ENCODE assay signal across 12 cellular contexts in genomic region chr4:173436149-173436579, GRCh38. TPM values are rescaled to one million over a fixed set of nuclear protein-coding genes. Genes with fewer than 3 reads are reported as not detected.
DNase-seq lines count a peak whose midpoint lies in the region; ATAC-seq, FAIRE-seq and TF ChIP-seq lines count a peak whose summit lies in the region.
"Had no signal": no experiment of that assay in that cellular context is flagged by ENCODE, and none has a peak within 500 bp of the region (broad histone marks: within the 10 kb centered on the region; RNA-seq: fewer than 3 reads in every experiment).

No MANE protein-coding gene starts in this region.

- no peaks in the 10 kb centered on the region for H3K27me3 ChIP-seq in GM23338 (ENCODE audit: insufficient read depth)
- H3K27me3 ChIP-seq in small intestine (ENCODE audit: control insufficient read depth in 2 of 2, insufficient read depth in 2 of 2, low read length in 2 of 2), result no peaks in the 10 kb centered on the region

- no peaks in the 10 kb centered on the region for H3K9me3 ChIP-seq in small intestine (ENCODE audit: control insufficient read depth, low read depth)

- TF ChIP-seq CTCF in GM23338 (conservative IDR thresholded peaks at IDR 0.05; ENCODE audit: low read depth in 2 of 2) (no peak), fibroblast of pulmonary artery (IDR thresholded peaks at IDR 0.05; ENCODE audit: low read length, missing control alignments) (no peak)

- no peaks in the 10 kb centered on the region for H3K9me3 Mint-ChIP-seq in GM23338

- DNase-seq in GM23338 (ENCODE audit: low spot score), result peak; percentile 33
- peak; percentile 58 for DNase-seq in NCI-H748 (lab: John Stamatoyannopoulos, UW; ENCODE audit: unreplicated experiment)
- peak; percentile 78 for DNase-seq in fibroblast of pulmonary artery (ENCODE audit: low read depth)
- DNase-seq in renal cortical epithelial cell (ENCODE audit: low read depth), result peak; percentile 36
- DNase-seq in head of caudate nucleus, result no peak
- DNase-seq in NCI-H524 (lab: John Stamatoyannopoulos, UW), result no peak
- no peak for DNase-seq in small intestine
- DNase-seq: activated T-cell treated with anti-CD3 and anti-CD28 coated beads for 4 hours; caudate nucleus; stimulated activated naive CD4-positive, alpha-beta T cell; T1000 had no signal

- H3F3A ChIP-seq in GM23338 (replicated peaks; ENCODE audit: low read depth), result no peaks in the 10 kb centered on the region

- no peaks in the 10 kb centered on the region for H3K9me2 ChIP-seq in GM23338 (ENCODE audit: insufficient read depth)

- FAIRE-seq in small intestine (lab: Jason Lieb, UNC), result no peak
- FAIRE-seq: H54 had no signal

- no peak overlapping the region for H2AFZ ChIP-seq in GM23338

- no peak overlapping the region for H3K4me3 ChIP-seq in GM23338
- H3K4me3 ChIP-seq in fibroblast of pulmonary artery (replicated peaks; ENCODE audit: low read depth, low read length), result no peak overlapping the region
- no peak overlapping the region for H3K4me3 ChIP-seq in small intestine (ENCODE audit: low read depth in 1 of 2, low read length in 2 of 2)

- no peak overlapping the region for H3K27ac Mint-ChIP-seq in GM23338

- peaks cover 23% of the 10 kb centered on the region for H3K4me1 Mint-ChIP-seq in GM23338

- 66 to 81% (median 75%) methylated on average over 5 of the region's 5 CpGs for WGBS in small intestine, 3 donors

- no peaks in the 10 kb centered on the region for H3K79me2 ChIP-seq in GM23338 (replicated peaks; ENCODE audit: insufficient read depth)

- H3K27ac ChIP-seq in GM23338 (ENCODE audit: low read depth) (no peak overlapping the region), small intestine (ENCODE audit: low read depth in 1 of 2, low read length in 1 of 2) (no peak overlapping the region)

- H4K20me1 ChIP-seq in GM23338 (replicated peaks; ENCODE audit: insufficient read depth), result no peaks in the 10 kb centered on the region

- intact Hi-C loops in head of caudate nucleus (cut with DNase I), result no loop called here

- H3K4me1 ChIP-seq in GM23338 (ENCODE audit: insufficient read depth) (peaks cover 18% of the 10 kb centered on the region), small intestine (ENCODE audit: control insufficient read depth in 2 of 2, insufficient read depth in 1 of 2, low read depth in 1 of 2, low read length in 1 of 2) (no peaks in the 10 kb centered on the region)

- H3K4me3 Mint-ChIP-seq in GM23338, result no peak overlapping the region

- peak; percentile 87 for ATAC-seq in GM23338

- H3K36me3 ChIP-seq in GM23338 (ENCODE audit: insufficient read depth) (no peaks in the 10 kb centered on the region), small intestine (ENCODE audit: control insufficient read depth in 2 of 2, insufficient read depth in 2 of 2, low read length in 2 of 2) (no peaks in the 10 kb centered on the region)

- H3K27me3 Mint-ChIP-seq in GM23338 (ENCODE audit: insufficient read depth, low read depth, poor library complexity), result no peaks in the 10 kb centered on the region

- no peaks in the 10 kb centered on the region for H3K36me3 Mint-ChIP-seq in GM23338 (ENCODE audit: low read depth)

- no peak overlapping the region for H3K4me2 ChIP-seq in GM23338

TF ChIP-seq in GM23338, 12 proteins besides CTCF, POLR2A, EP300 and RAD21:
- no peak for TF ChIP-seq ZNF114 (CRISPR knock-in tag; IDR thresholded peaks at IDR 0.05)
- no peak for TF ChIP-seq ZNF462 (CRISPR knock-in tag; IDR thresholded peaks at IDR 0.05)
- no peak for TF ChIP-seq NANOG (IDR thresholded peaks at IDR 0.05; ENCODE audit: borderline replicate concordance)
- no peak for TF ChIP-seq JUNB (IDR thresholded peaks at IDR 0.05; ENCODE audit: unreplicated experiment)
- TF ChIP-seq EZH2phosphoT487 (IDR thresholded peaks at IDR 0.05; ENCODE audit: unreplicated experiment), result no peak
- TF ChIP-seq POLR2AphosphoS5 (IDR thresholded peaks at IDR 0.05; ENCODE audit: low read depth), result no peak

RNA-seq across cellular contexts. Expression of gene SCRG1, which starts 37.2 kb away (rescaled TPM):
- not detected in 2 replicates for total RNA-seq in GM23338 (2014; rRNA removed; shearing (Covaris generic))
- 0.30 and 0.45 TPM in 2 replicates for polyA plus RNA-seq in GM23338 (2016; fragmentation: Nextera tagmentation; extraction: Ambion mirVana)
- not detected in 2 replicates for total RNA-seq in renal cortical epithelial cell
- under 1 TPM in 1 of 3 donors, not detected in 2; 0.43 TPM for polyA plus RNA-seq in small intestine

Comparison
In these comparisons a context has a peak if more than half of its experiments do, and no peak if none do; other contexts are left out.
1. DNase-seq: peak in GM23338 (single experiment), NCI-H748 (single experiment), fibroblast of pulmonary artery (single experiment) and renal cortical epithelial cell (single experiment); none in head of caudate nucleus (0 of 42), NCI-H524 (0 of 2) and small intestine (single experiment).